8 cellular contexts compared by ENCODE assay signal in the genomic region with DNA sequence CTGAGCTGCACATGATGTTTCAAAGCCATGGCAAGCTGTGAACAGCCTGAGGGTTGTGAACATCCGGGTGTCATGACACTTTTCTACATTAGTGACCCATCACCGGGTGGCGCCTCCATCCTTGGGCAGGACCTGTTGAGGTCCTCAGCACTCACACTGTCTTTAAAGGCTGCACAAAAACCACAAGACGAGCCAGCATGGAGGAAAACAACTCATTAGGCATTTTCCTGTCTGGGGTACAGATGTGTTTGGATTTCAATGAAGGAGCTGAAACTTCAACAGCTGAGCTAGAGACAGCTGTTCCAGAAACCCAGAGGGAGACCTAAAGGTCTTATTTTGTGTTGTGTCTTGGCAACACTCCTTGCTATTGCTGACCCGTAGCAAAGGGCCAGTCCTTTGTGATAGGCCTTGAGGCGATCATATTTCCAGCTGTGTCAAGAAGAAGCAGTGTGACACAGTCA.
DNase-seq lines count a peak whose midpoint lies in the region; ATAC-seq lines count a peak whose summit lies in the region.

No MANE protein-coding gene starts in this region.

- no peak for ATAC-seq in HG02870 (IDR thresholded peaks at IDR 0.05; ENCODE audit: unreplicated experiment)

- DNase-seq in NCI-H345 (lab: John Stamatoyannopoulos, UW) (peak; percentile 12), NCI-H345 treated with DMSO at 0.1 percent for 48 hours (lab: John Stamatoyannopoulos, UW; ENCODE audit: unreplicated experiment) (no peak), LHCN-M2 (ENCODE audit: low read depth) (peak; percentile 85), dermis blood vessel endothelial cell (peak; percentile 52), pulmonary artery endothelial cell (ENCODE audit: low read depth, low spot score) (peak; percentile 22), NOMO-1 treated with DMSO at 0.1 percent for 48 hours (lab: John Stamatoyannopoulos, UW; ENCODE audit: unreplicated experiment) (no peak)
- DNase-seq in effector CD8-positive, alpha-beta T cell (lab: John Stamatoyannopoulos, UW), result no peak

Comparison
In these comparisons a context has a peak if more than half of its experiments do, and no peak if none do; other contexts are left out.
1. DNase-seq: peak in NCI-H345 (single experiment), LHCN-M2 (single experiment), dermis blood vessel endothelial cell (single experiment) and pulmonary artery endothelial cell (single experiment); none in NCI-H345 treated with DMSO at 0.1 percent for 48 hours (single experiment), NOMO-1 treated with DMSO at 0.1 percent for 48 hours (single experiment) and effector CD8-positive, alpha-beta T cell (single experiment).